30 cellular contexts compared by ENCODE assay signal in genomic region chr10:69234447-69234846, GRCh38. TPM values are rescaled to one million over a fixed set of nuclear protein-coding genes. Genes with fewer than 3 reads are reported as not detected.
A peak's percentile ranks its signal among the peaks of the same experiment; 100 is the strongest.
DNase-seq lines count a peak whose midpoint lies in the region; ATAC-seq and TF ChIP-seq lines count a peak whose summit lies in the region.
"Had no signal": no experiment of that assay in that cellular context is flagged by ENCODE, and none has a peak within 500 bp of the region (broad histone marks: within the 10 kb centered on the region; RNA-seq: fewer than 3 reads in every experiment).

No MANE protein-coding gene starts in this region.

- TF ChIP-seq POLR2A in IMR-90 (IDR thresholded peaks at IDR 0.05; ENCODE audit: low read depth, low read length): no peak

- H3K4me1 ChIP-seq in IMR-90 (ENCODE audit: control insufficient read depth, insufficient read depth, low read length): peaks cover 2% of the 10 kb centered on the region; the same call in 1 of the 2 replicates
- H3K4me1 ChIP-seq in PC-3 (ENCODE audit: insufficient read depth, low read length): peaks cover 20% of the 10 kb centered on the region
- H3K4me1 ChIP-seq: BE2C had no signal

- ATAC-seq in IMR-90 (ENCODE audit: low read depth) (no peak), HG02571 (IDR thresholded peaks at IDR 0.05; ENCODE audit: unreplicated experiment) (no peak), PC-3 (no peak)
- no peak for ATAC-seq in naive thymus-derived CD8-positive, alpha-beta T cell
- ATAC-seq: GM12878, Panc1 had no signal

- H3K79me1 ChIP-seq in IMR-90 (ENCODE audit: low read depth in 1 of 2, low read length in 2 of 2): no peaks in the 10 kb centered on the region

- H3K27ac ChIP-seq in IMR-90 (ENCODE audit: insufficient read depth, low read length) (no peak overlapping the region), PC-3 (ENCODE audit: low read length) (no peak overlapping the region)
- H3K27ac ChIP-seq: 22Rv1, RWPE1, SK-N-MC had no signal

- no peak for TF ChIP-seq CTCF in IMR-90 (conservative IDR thresholded peaks at IDR 0.05; ENCODE audit: low read depth, low read length)
- TF ChIP-seq CTCF in PC-3 (conservative IDR thresholded peaks at IDR 0.05; ENCODE audit: low read depth, low read length): no peak

- no peaks in the 10 kb centered on the region for H3K27me3 ChIP-seq in IMR-90 (ENCODE audit: control insufficient read depth, insufficient read depth, low read length)
- no peaks in the 10 kb centered on the region for H3K27me3 ChIP-seq in PC-3 (ENCODE audit: low read length)
- H3K27me3 ChIP-seq: BE2C, MG63 had no signal

- no peaks in the 10 kb centered on the region for H3K9me3 Mint-ChIP-seq in naive thymus-derived CD8-positive, alpha-beta T cell
- H3K9me3 Mint-ChIP-seq in activated CD4-positive, alpha-beta T cell treated with anti-CD3 and anti-CD28 coated beads, Interleukin-2, amount 10 ng/mL, durations not matched to agents 24 days and 14 days: no peaks in the 10 kb centered on the region
- H3K9me3 Mint-ChIP-seq: CD14-positive monocyte had no signal

- no peaks in the 10 kb centered on the region for H3K9me2 ChIP-seq in PC-3 (replicated peaks; ENCODE audit: low read length)

- peak overlapping the region in 3 of 10 donors; percentile 33 to 52 (median 49) for H3K4me3 Mint-ChIP-seq in naive thymus-derived CD8-positive, alpha-beta T cell
- H3K4me3 Mint-ChIP-seq in activated CD4-positive, alpha-beta T cell treated with anti-CD3 and anti-CD28 coated beads, Interleukin-2, amount 10 ng/mL, durations not matched to agents 24 days and 14 days: no peak overlapping the region
- H3K4me3 Mint-ChIP-seq: CD14-positive monocyte had no signal

- H3K27me3 Mint-ChIP-seq in naive thymus-derived CD8-positive, alpha-beta T cell: no peaks in the 10 kb centered on the region
- no peaks in the 10 kb centered on the region for H3K27me3 Mint-ChIP-seq in activated CD4-positive, alpha-beta T cell treated with anti-CD3 and anti-CD28 coated beads, Interleukin-2, amount 10 ng/mL, durations not matched to agents 24 days and 14 days

- BruUV-seq in IMR-90 (replicated peaks; lab: Mats Ljungman, UMichigan) (no TSS peak), PC-3 (replicated peaks; lab: Mats Ljungman, UMichigan) (no TSS peak)

- H3K4me2 ChIP-seq in IMR-90 (ENCODE audit: low read depth, low read length) (no peak overlapping the region), PC-3 (ENCODE audit: low read length) (no peak overlapping the region)

- H3K56ac ChIP-seq in IMR-90 (ENCODE audit: extremely low read depth, insufficient read depth, low read length): no peak overlapping the region

- POLR2A ChIA-PET in IMR-90 (lab: Charles Lee; ENCODE audit: unreplicated experiment) (interaction anchor here (0.5 kb wide), 1 partner anchor 9 kb away, joined by 5 read pairs; no protein-coding TSS in a partner anchor), PC-3 (lab: Charles Lee; ENCODE audit: unreplicated experiment) (no interaction called here)
- POLR2A ChIA-PET in naive thymus-derived CD8-positive, alpha-beta T cell (lab: Charles Lee): interaction anchor here (0.6 to 1.3 kb wide), 4 partner anchors 118 to 174 kb away, joined by 3 to 7 read pairs (median 3); no protein-coding TSS in a partner anchor

- no peak overlapping the region for H3K4me3 ChIP-seq in IMR-90 (ENCODE audit: insufficient read depth, low read depth, low read length)
- H3K4me3 ChIP-seq in PC-3 (ENCODE audit: low read length): no peak overlapping the region
- H3K4me3 ChIP-seq: GM12878, MG63, SK-N-MC had no signal

- H3K9me3 ChIP-seq in IMR-90 (ENCODE audit: control insufficient read depth, insufficient read depth, low read length) (no peaks in the 10 kb centered on the region), PC-3 (ENCODE audit: low read length) (no peaks in the 10 kb centered on the region)
- H3K9me3 ChIP-seq: BE2C, MG63 had no signal

- H3K36me3 ChIP-seq in IMR-90 (ENCODE audit: control insufficient read depth, insufficient read depth, low read length): no peaks in the 10 kb centered on the region
- no peaks in the 10 kb centered on the region for H3K36me3 ChIP-seq in PC-3 (ENCODE audit: low read depth, low read length)
- H3K36me3 ChIP-seq: BE2C, MG63 had no signal

- peak; percentile 66 for DNase-seq in NCI-H82 (lab: John Stamatoyannopoulos, UW)
- no peak for DNase-seq in NCI-H82 treated with DMSO at 0.1 percent for 48 hours (lab: John Stamatoyannopoulos, UW; ENCODE audit: unreplicated experiment)
- DNase-seq in IMR-90: no peak
- DNase-seq in naive thymus-derived CD8-positive, alpha-beta T cell: no peak
- DNase-seq in SHP77 treated with DMSO at 0.1 percent for 48 hours (lab: John Stamatoyannopoulos, UW): no peak
- DNase-seq in activated CD4-positive, alpha-beta T cell treated with anti-CD3 and anti-CD28 coated beads, Interleukin-2, amount 10 ng/mL, durations not matched to agents 24 days and 14 days: no peak
- no peak for DNase-seq in PC-3
- DNase-seq: BE2C, COR-L47, DMS79, EL, GDM1, HCEC 1CT, KG1, MG63, NCI-H1105 treated with DMSO at 0.1 percent for 48 hours, NCI-H146, NCI-H1930, NCI-H2107, NCI-H446, NCI-H524 treated with DMSO at 0.1 percent for 48 hours, NCI-H774, SIG-M5 had no signal

- H4K20me1 ChIP-seq in IMR-90 (ENCODE audit: insufficient read depth, low read length): no peaks in the 10 kb centered on the region
- no peaks in the 10 kb centered on the region for H4K20me1 ChIP-seq in PC-3 (ENCODE audit: low read length)

- no peak overlapping the region for H3K4ac ChIP-seq in IMR-90 (ENCODE audit: low read depth, low read length)

- WGBS in IMR-90 (ENCODE audit: extremely low coverage in 2 of 2, insufficient read length in 1 of 2), 2 experiments: no CpG with 5 or more reads among the region's 3 CpGs

- H4K8ac ChIP-seq in IMR-90 (ENCODE audit: low read depth in 2 of 2, low read length in 2 of 2): no peak overlapping the region

- peaks cover 0 to 2% (median 0%) of the 10 kb centered on the region in 3 donors for H3K36me3 Mint-ChIP-seq in naive thymus-derived CD8-positive, alpha-beta T cell
- no peaks in the 10 kb centered on the region for H3K36me3 Mint-ChIP-seq in activated CD4-positive, alpha-beta T cell treated with anti-CD3 and anti-CD28 coated beads, Interleukin-2, amount 10 ng/mL, durations not matched to agents 24 days and 14 days (ENCODE audit: low read depth)
- H3K36me3 Mint-ChIP-seq: CD14-positive monocyte had no signal

- in situ Hi-C loops in IMR-90 (cut with MboI; ENCODE audit: low sequenced_read_pairs): loop anchor here (5.0 to 10.0 kb wide), 2 partner anchors 158 to 270 kb away; no protein-coding TSS in a partner anchor

- no peak overlapping the region for H4K91ac ChIP-seq in IMR-90 (ENCODE audit: insufficient read depth, low read depth, low read length)

- H3K9me1 ChIP-seq in IMR-90 (ENCODE audit: insufficient read depth, low read length): peaks cover 11% of the 10 kb centered on the region

- no peak overlapping the region for H2BK5ac ChIP-seq in IMR-90 (ENCODE audit: low read depth, low read length, poor library complexity, severe bottlenecking)

- H3K9ac ChIP-seq in IMR-90 (ENCODE audit: low read depth, low read length) (no peak overlapping the region), PC-3 (ENCODE audit: low read length) (no peak overlapping the region)

- H3K18ac ChIP-seq in IMR-90 (ENCODE audit: low read depth, low read length): no peak overlapping the region

- H3K14ac ChIP-seq in IMR-90 (replicated peaks; ENCODE audit: low read depth, low read length): no peak overlapping the region

- H3K23ac ChIP-seq in IMR-90 (ENCODE audit: low read depth, low read length): no peak overlapping the region

- no peak for TF ChIP-seq RAD21 in IMR-90 (IDR thresholded peaks at IDR 0.05; ENCODE audit: low read length)

- peak overlapping the region; percentile 26; the same call in 1 of the 2 replicates for H2BK120ac ChIP-seq in IMR-90 (ENCODE audit: low read depth, low read length)

- no peak overlapping the region for H2AK5ac ChIP-seq in IMR-90 (ENCODE audit: low read depth, low read length)

- H2AK9ac ChIP-seq in IMR-90 (replicated peaks; ENCODE audit: low read depth, low read length, poor library complexity): no peak overlapping the region

- H3K79me2 ChIP-seq in PC-3 (ENCODE audit: low read length): no peaks in the 10 kb centered on the region

- CTCF ChIA-PET in IMR-90 (lab: Yijun Ruan, JAX): no interaction called here
- CTCF ChIA-PET in PC-3 (lab: Charles Lee): no interaction called here

- no peak overlapping the region for H2AFZ ChIP-seq in IMR-90 (replicated peaks; ENCODE audit: low read length, poor library complexity)
- no peak overlapping the region for H2AFZ ChIP-seq in PC-3 (ENCODE audit: low read length)

- H3K27ac Mint-ChIP-seq in naive thymus-derived CD8-positive, alpha-beta T cell: peak overlapping the region in 6 of 10 donors; percentile 20 to 79 (median 62)
- H3K27ac Mint-ChIP-seq in activated CD4-positive, alpha-beta T cell treated with anti-CD3 and anti-CD28 coated beads, Interleukin-2, amount 10 ng/mL, durations not matched to agents 24 days and 14 days: no peak overlapping the region

- no peak overlapping the region for H4K5ac ChIP-seq in IMR-90 (ENCODE audit: low read depth, low read length)

- peaks cover 16 to 48% (median 27%) of the 10 kb centered on the region in 4 donors for H3K4me1 Mint-ChIP-seq in naive thymus-derived CD8-positive, alpha-beta T cell
- H3K4me1 Mint-ChIP-seq in activated CD4-positive, alpha-beta T cell treated with anti-CD3 and anti-CD28 coated beads, Interleukin-2, amount 10 ng/mL, durations not matched to agents 24 days and 14 days: peaks cover 34% of the 10 kb centered on the region

- no peaks in the 10 kb centered on the region for H3F3A ChIP-seq in PC-3 (ENCODE audit: low read length, unreplicated experiment)

- no peak overlapping the region for H2BK20ac ChIP-seq in IMR-90 (ENCODE audit: low read depth, low read length)

- H2BK15ac ChIP-seq in IMR-90 (ENCODE audit: low read depth, low read length): no peak overlapping the region

- dilution Hi-C loops in IMR-90 (cut with HindIII; ENCODE audit: low sequenced_read_pairs, unreplicated experiment): no loop called here

- intact Hi-C loops in IMR-90 (cut with micrococcal nuclease) (no loop called here), PC-3 (cut with micrococcal nuclease) (no loop called here)
- intact Hi-C loops in activated CD4-positive, alpha-beta T cell treated with anti-CD3 and anti-CD28 coated beads, Interleukin-2, amount 10 ng/mL, durations not matched to agents 24 days and 14 days (cut with micrococcal nuclease): no loop called here

RNA-seq across cellular contexts. Expression of gene HKDC1, which starts 14.3 kb away (rescaled TPM):
- total RNA-seq in IMR-90 (2012; rRNA removed): under 0.01 TPM in 1 of 2 replicates, not detected in the other
- polyA plus RNA-seq in IMR-90 (2012; rRNA removed): 0.03 and 0.07 TPM in 2 replicates
- polyA plus RNA-seq in IMR-90 (2012; cell fraction: cytosol; rRNA removed): 0.12 TPM in 1 of 2 replicates, not detected in the other
- polyA plus RNA-seq in IMR-90 (2012; cell fraction: nucleus; rRNA removed; ENCODE audit: low replicate concordance): 0.10 and 0.11 TPM in 2 replicates
- under 1 TPM; 0.65 to 0.80 TPM for total RNA-seq in naive thymus-derived CD8-positive, alpha-beta T cell
- 1 to 10 TPM in 2 of 3 donors, under 1 TPM in 1; 0.97 to 4.3 (median 1.1) TPM for polyA plus RNA-seq in naive thymus-derived CD8-positive, alpha-beta T cell
- total RNA-seq in activated CD4-positive, alpha-beta T cell treated with anti-CD3 and anti-CD28 coated beads, Interleukin-2, amount 10 ng/mL, durations not matched to agents 24 days and 14 days: 0.07 and 0.09 TPM in 2 replicates
- 0.44 and 1.2 TPM in 2 replicates for total RNA-seq in PC-3 (2014; rRNA removed)
- polyA plus RNA-seq: CD14-positive monocyte had no signal

RNA-seq across cellular contexts. Expression of gene HK1, which starts 43.8 kb away (rescaled TPM):
- total RNA-seq in IMR-90 (2012; rRNA removed) (90.5 and 107 TPM in 2 replicates), PC-3 (2014; rRNA removed) (189 and 208 TPM in 2 replicates)
- 47.7 and 53.7 TPM in 2 replicates for polyA plus RNA-seq in IMR-90 (2012; rRNA removed)
- 31.0 and 34.7 TPM in 2 replicates for polyA plus RNA-seq in IMR-90 (2012; cell fraction: cytosol; rRNA removed)
- polyA plus RNA-seq in IMR-90 (2012; cell fraction: nucleus; rRNA removed; ENCODE audit: low replicate concordance): 30.4 and 36.1 TPM in 2 replicates
- total RNA-seq in naive thymus-derived CD8-positive, alpha-beta T cell: 10 to 100 TPM; 63.5 to 67.1 TPM
- polyA plus RNA-seq in naive thymus-derived CD8-positive, alpha-beta T cell: 100 to 1,000 TPM in 1 of 3 donors, 10 to 100 TPM in 2; 89.9 to 129 (median 97.1) TPM
- total RNA-seq in activated CD4-positive, alpha-beta T cell treated with anti-CD3 and anti-CD28 coated beads, Interleukin-2, amount 10 ng/mL, durations not matched to agents 24 days and 14 days: 183 and 185 TPM in 2 replicates

RNA-seq across cellular contexts. Expression of gene SUPV3L1, which starts 54.4 kb away (rescaled TPM):
- total RNA-seq in IMR-90 (2012; rRNA removed): 22.5 and 24.4 TPM in 2 replicates
- polyA plus RNA-seq in IMR-90 (2012; rRNA removed): 22.1 and 26.5 TPM in 2 replicates
- polyA plus RNA-seq in IMR-90 (2012; cell fraction: cytosol; rRNA removed): 5.2 and 16.7 TPM in 2 replicates
- 6.3 and 58.5 TPM in 2 replicates for polyA plus RNA-seq in IMR-90 (2012; cell fraction: nucleus; rRNA removed; ENCODE audit: low replicate concordance)
- total RNA-seq in naive thymus-derived CD8-positive, alpha-beta T cell: 10 to 100 TPM; 39.5 to 40.3 TPM
- 10 to 100 TPM; 10.8 to 17.8 (median 13.5) TPM for polyA plus RNA-seq in naive thymus-derived CD8-positive, alpha-beta T cell
- 58.3 and 63.9 TPM in 2 replicates for total RNA-seq in activated CD4-positive, alpha-beta T cell treated with anti-CD3 and anti-CD28 coated beads, Interleukin-2, amount 10 ng/mL, durations not matched to agents 24 days and 14 days
- 86.2 and 117 TPM in 2 replicates for total RNA-seq in PC-3 (2014; rRNA removed)
